Comparison of ENCODE assay signal across 8 cellular contexts in the genomic region with DNA sequence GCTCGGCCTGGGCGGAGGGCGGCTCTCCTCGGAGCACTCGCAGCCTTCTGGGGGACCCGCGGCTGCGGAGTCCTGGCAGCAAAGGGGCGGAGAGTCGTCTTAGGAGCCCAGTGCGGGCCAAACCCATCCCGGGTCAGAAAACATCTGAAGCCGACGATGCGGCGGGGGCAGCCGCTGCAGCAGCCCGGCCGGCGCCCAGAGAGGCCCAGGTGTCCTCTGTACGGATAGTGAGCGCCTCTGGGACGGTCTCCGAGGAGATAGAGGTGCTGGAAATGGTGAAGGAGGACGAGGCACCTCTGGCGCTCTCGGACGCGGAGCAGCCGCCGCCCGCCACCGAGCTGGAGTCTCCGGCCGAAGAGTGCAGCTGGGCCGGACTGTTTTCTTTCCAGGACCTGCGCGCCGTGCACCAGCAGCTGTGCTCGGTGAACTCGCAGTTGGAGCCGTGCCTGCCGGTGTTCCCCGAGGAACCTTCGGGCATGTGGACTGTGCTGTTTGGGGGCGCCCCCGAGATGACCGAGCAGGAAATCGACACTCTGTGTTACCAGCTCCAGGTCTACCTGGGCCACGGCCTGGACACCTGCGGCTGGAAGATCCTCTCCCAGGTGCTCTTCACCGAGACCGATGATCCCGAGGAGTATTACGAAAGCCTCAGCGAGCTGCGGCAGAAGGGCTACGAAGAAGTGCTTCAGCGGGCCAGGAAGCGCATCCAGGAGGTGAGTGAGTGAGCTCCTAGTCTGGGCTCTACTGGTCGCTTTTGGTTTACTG. TPM values are rescaled to one million over a fixed set of nuclear protein-coding genes. Genes with fewer than 3 reads are reported as not detected.
DNase-seq lines count a peak whose midpoint lies in the region; ATAC-seq and TF ChIP-seq lines count a peak whose summit lies in the region.

No MANE protein-coding gene starts in this region.

- no peaks in the 10 kb centered on the region for H3K9me3 ChIP-seq in effector memory CD4-positive, alpha-beta T cell (ENCODE audit: control insufficient read depth, low read length)

- no peak overlapping the region for H4K5ac ChIP-seq in mesendoderm (ENCODE audit: low read length)

- H2BK15ac ChIP-seq in mesendoderm (replicated peaks; ENCODE audit: low read depth) = no peak overlapping the region

- peak overlapping the region; percentile 92 for H3K4me3 Mint-ChIP-seq in stimulated activated effector memory CD8-positive, alpha-beta T cell treated with anti-CD3 and anti-CD28 coated beads, Interleukin-12 subunit alpha, Interleukin-12 subunit beta, amount 100 ng/mL, for 72 hours

- H3K4me1 ChIP-seq in effector memory CD4-positive, alpha-beta T cell (ENCODE audit: control insufficient read depth, insufficient read depth, low read length, poor library complexity, severe bottlenecking) = peaks cover 10% of the 10 kb centered on the region
- no peaks in the 10 kb centered on the region for H3K4me1 ChIP-seq in mesendoderm (ENCODE audit: control insufficient read depth, low read depth, low read length)

- peak overlapping the region; percentile 86 for H3K56ac ChIP-seq in mesendoderm (ENCODE audit: low read length)

- H3K9me3 Mint-ChIP-seq in stimulated activated effector memory CD8-positive, alpha-beta T cell treated with anti-CD3 and anti-CD28 coated beads, Interleukin-12 subunit alpha, Interleukin-12 subunit beta, amount 100 ng/mL, for 72 hours = no peaks in the 10 kb centered on the region

- H3K4me2 ChIP-seq in mesendoderm (ENCODE audit: low read length) = peak overlapping the region; percentile 6

- H3K36me3 Mint-ChIP-seq in stimulated activated effector memory CD8-positive, alpha-beta T cell treated with anti-CD3 and anti-CD28 coated beads, Interleukin-12 subunit alpha, Interleukin-12 subunit beta, amount 100 ng/mL, for 72 hours = peaks cover 37% of the 10 kb centered on the region

- H3K4me3 ChIP-seq in HFF-Myc (replicated peaks; ENCODE audit: low read depth, low read length) (peak overlapping the region; percentile 78), mesendoderm (ENCODE audit: low read length) (peak overlapping the region; percentile 34)
- peak overlapping the region; percentile 91 for H3K4me3 ChIP-seq in effector memory CD4-positive, alpha-beta T cell (ENCODE audit: insufficient read depth, low read depth, low read length, poor library complexity, severe bottlenecking)

- TF ChIP-seq CTCF in HFF-Myc (IDR thresholded peaks at IDR 0.05; ENCODE audit: low read depth, low read length, missing control alignments) = no peak

- no peak overlapping the region for H2BK5ac ChIP-seq in mesendoderm (ENCODE audit: low read length)

- H3K9ac ChIP-seq in mesendoderm (ENCODE audit: low read length) = peak overlapping the region; percentile 79

- H3K4me1 Mint-ChIP-seq in stimulated activated effector memory CD8-positive, alpha-beta T cell treated with anti-CD3 and anti-CD28 coated beads, Interleukin-12 subunit alpha, Interleukin-12 subunit beta, amount 100 ng/mL, for 72 hours = peaks cover 26% of the 10 kb centered on the region

- no CpG with 5 or more reads among the region's 61 CpGs for WGBS in mesendoderm (ENCODE audit: extremely low coverage, insufficient coverage, low lambda C conversion rate)

- no peaks in the 10 kb centered on the region for H3K79me1 ChIP-seq in mesendoderm (ENCODE audit: low read length)

- H2BK120ac ChIP-seq in mesendoderm (ENCODE audit: low read depth, low read length) = no peak overlapping the region

- no peak overlapping the region for H3K23ac ChIP-seq in mesendoderm (ENCODE audit: low read length)

- no peaks in the 10 kb centered on the region for H3K27me3 ChIP-seq in effector memory CD4-positive, alpha-beta T cell (replicated peaks; ENCODE audit: control insufficient read depth, insufficient read depth, low read length, poor library complexity, severe bottlenecking)
- H3K27me3 ChIP-seq in mesendoderm (ENCODE audit: insufficient read depth, low read length, poor library complexity) = no peaks in the 10 kb centered on the region

- H3K36me3 ChIP-seq in effector memory CD4-positive, alpha-beta T cell (ENCODE audit: control insufficient read depth, insufficient read depth, low read length) = no peaks in the 10 kb centered on the region
- no peaks in the 10 kb centered on the region for H3K36me3 ChIP-seq in mesendoderm (ENCODE audit: control insufficient read depth, insufficient read depth, low read length)

- DNase-seq in GM04504 (ENCODE audit: low read depth) = peak; percentile 17
- DNase-seq in HFF-Myc (ENCODE audit: extremely low read depth, low read depth) = no peak
- DNase-seq in NCI-H1417 treated with DMSO at 0.1 percent for 48 hours (lab: John Stamatoyannopoulos, UW) = peak; percentile 7
- DNase-seq in activated CD4-positive, alpha-beta T cell treated with anti-CD3 and anti-CD28 coated beads, Interleukin-2, amount 50 U/mL, for 48 hours = peak; percentile 46 to 56
- DNase-seq in effector memory CD4-positive, alpha-beta T cell = peak in 2 of 3 donors; percentile 7 to 14
- DNase-seq in mesendoderm = peak; percentile 79
- DNase-seq in stimulated activated effector memory CD8-positive, alpha-beta T cell treated with anti-CD3 and anti-CD28 coated beads, Interleukin-12 subunit alpha, Interleukin-12 subunit beta, amount 100 ng/mL, for 72 hours (ENCODE audit: low spot score in 2 of 2) = peak; percentile 31 to 78
- DNase-seq in NCI-H1048 (lab: John Stamatoyannopoulos, UW) = no peak

- no peak overlapping the region for H3K4ac ChIP-seq in mesendoderm (ENCODE audit: low read depth, low read length)

- peaks cover 8% of the 10 kb centered on the region for H3K79me2 ChIP-seq in mesendoderm (ENCODE audit: control insufficient read depth, insufficient read depth, low read length)

- ATAC-seq in stimulated activated effector memory CD8-positive, alpha-beta T cell treated with anti-CD3 and anti-CD28 coated beads, Interleukin-12 subunit alpha, Interleukin-12 subunit beta, amount 100 ng/mL, for 72 hours = peak; percentile 38

- H4K8ac ChIP-seq in mesendoderm (ENCODE audit: low read depth, low read length) = no peak overlapping the region

- peak overlapping the region; percentile 95 for H3K27ac ChIP-seq in effector memory CD4-positive, alpha-beta T cell (ENCODE audit: insufficient read depth, low read length, poor library complexity, severe bottlenecking)
- no peak overlapping the region for H3K27ac ChIP-seq in mesendoderm (ENCODE audit: low read depth, low read length)

- H3K18ac ChIP-seq in mesendoderm (ENCODE audit: low read length) = peak overlapping the region; percentile 81

- H3K27ac Mint-ChIP-seq in stimulated activated effector memory CD8-positive, alpha-beta T cell treated with anti-CD3 and anti-CD28 coated beads, Interleukin-12 subunit alpha, Interleukin-12 subunit beta, amount 100 ng/mL, for 72 hours = peak overlapping the region; percentile 99

- no peak overlapping the region for H2AK5ac ChIP-seq in mesendoderm (ENCODE audit: low read length)

RNA-seq across cellular contexts. Expression of a gene that starts 1.2 kb away (rescaled TPM):
- polyA plus RNA-seq in mesendoderm (2013, experiment 1 of 2) = 3.8 TPM
- 3.7 TPM for polyA plus RNA-seq in mesendoderm (2013, experiment 2 of 2)

Comparison
In these comparisons a context has a peak if more than half of its experiments do, and no peak if none do; other contexts are left out.
1. DNase-seq: peak in GM04504 (single experiment), NCI-H1417 treated with DMSO at 0.1 percent for 48 hours (single experiment), activated CD4-positive, alpha-beta T cell treated with anti-CD3 and anti-CD28 coated beads, Interleukin-2, amount 50 U/mL, for 48 hours (2 of 2), effector memory CD4-positive, alpha-beta T cell (2 of 3), mesendoderm (single experiment) and stimulated activated effector memory CD8-positive, alpha-beta T cell treated with anti-CD3 and anti-CD28 coated beads, Interleukin-12 subunit alpha, Interleukin-12 subunit beta, amount 100 ng/mL, for 72 hours (2 of 2); none in HFF-Myc (single experiment) and NCI-H1048 (single experiment).
2. H3K4me3 ChIP-seq: peak in every context shown above with its lines; median percentile 91 in effector memory CD4-positive, alpha-beta T cell; 78 in HFF-Myc; 34 in mesendoderm.